In genomic region chr9:77421506-77422265, GRCh38 we compare ENCODE assay signal across 1 cellular context.
TF ChIP-seq lines count a peak whose summit lies in the region.

No MANE protein-coding gene starts in this region.

TF ChIP-seq in IMR-90, 13 proteins besides CTCF, POLR2A, EP300 and RAD21 (continued from another document):
- TF ChIP-seq FOS (IDR thresholded peaks at IDR 0.05; ENCODE audit: low read depth, low read length) (no peak), CEBPB (IDR thresholded peaks at IDR 0.05; ENCODE audit: low read depth, low read length) (no peak), ELK1 (IDR thresholded peaks at IDR 0.05; ENCODE audit: borderline replicate concordance, low read depth, low read length) (no peak), BHLHE40 (IDR thresholded peaks at IDR 0.05; ENCODE audit: low read depth, low read length) (no peak), USF2 (IDR thresholded peaks at IDR 0.05; ENCODE audit: low read depth, low read length) (no peak), CHD1 (IDR thresholded peaks at IDR 0.05; ENCODE audit: low read depth, low read length) (no peak), NFE2L2 (IDR thresholded peaks at IDR 0.05; ENCODE audit: low read depth, low read length) (no peak), RCOR1 (IDR thresholded peaks at IDR 0.05; ENCODE audit: insufficient replicate concordance, low read length) (no peak)
